ENCODE assay signal across 25 cellular contexts in the genomic region with DNA sequence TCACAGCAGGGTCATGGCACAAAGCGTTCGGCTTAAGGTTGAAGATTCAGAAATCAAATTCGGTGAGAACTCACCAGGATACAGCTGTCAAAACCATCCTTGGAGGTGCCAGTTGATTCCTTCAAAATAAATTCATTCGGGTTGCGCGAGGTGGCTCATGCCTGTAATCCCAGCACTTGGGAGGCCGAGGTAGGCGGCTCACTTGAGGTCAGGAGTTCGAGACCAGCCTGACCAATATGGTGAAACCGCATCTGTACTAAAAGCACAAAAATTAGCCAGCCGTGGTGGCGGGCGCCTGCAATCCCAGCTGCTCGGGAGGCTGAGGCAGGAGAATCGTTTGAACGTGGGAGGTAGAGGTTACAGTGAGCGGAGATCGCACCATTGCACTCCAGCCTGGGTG.
A peak's percentile ranks its signal among the peaks of the same experiment; 100 is the strongest.
DNase-seq lines count a peak whose midpoint lies in the region; ATAC-seq, FAIRE-seq and TF ChIP-seq lines count a peak whose summit lies in the region.
"Had no signal": no experiment of that assay in that cellular context is flagged by ENCODE, and none has a peak within 500 bp of the region (broad histone marks: within the 10 kb centered on the region; RNA-seq: fewer than 3 reads in every experiment).

No MANE protein-coding gene starts in this region.

- no peak overlapping the region for H3K4me2 ChIP-seq in HepG2 (ENCODE audit: low read depth, low read length)
- H3K4me2 ChIP-seq: A549; BLaER1 treated with 17β-estradiol and CSF1 and Interleukin-3, amounts not matched to agents 10 nM and 100 nM had no signal

- no TSS peak for BruUV-seq in HepG2 (replicated peaks; lab: Mats Ljungman, UMichigan)

- no peak overlapping the region for H3K4me3 Mint-ChIP-seq in activated T-cell treated with anti-CD3 and anti-CD28 coated beads, Interleukin-2, amount 50 U/mL, for 72 hours
- H3K4me3 Mint-ChIP-seq in activated T-cell treated with anti-CD3 and anti-CD28 coated beads, Interleukin-2, amount 50 U/mL, for 4 hours = no peak overlapping the region
- H3K4me3 Mint-ChIP-seq in natural killer cell treated with Interleukin-12 subunit alpha and Interleukin-12 subunit beta and Interleukin-15 and Interleukin-18, amount 100 ng/mL, for 72 hours = no peak overlapping the region
- H3K4me3 Mint-ChIP-seq in natural killer cell = no peak overlapping the region
- no peak overlapping the region for H3K4me3 Mint-ChIP-seq in WTC11
- H3K4me3 Mint-ChIP-seq: B cell; CD4-positive, alpha-beta memory T cell; CD4-positive, CD25-positive, alpha-beta regulatory T cell; CD8-positive, alpha-beta memory T cell had no signal

- no peaks in the 10 kb centered on the region for H3K36me3 ChIP-seq in HepG2 (replicated peaks in 1 of 2; ENCODE audit: control insufficient read depth in 1 of 2, insufficient read depth in 2 of 2, low read length in 2 of 2)
- H3K36me3 ChIP-seq: BLaER1 treated with 17β-estradiol and CSF1 and Interleukin-3, amounts not matched to agents 10 nM and 100 nM had no signal

- CTCF ChIA-PET in WTC11 (lab: Charles Lee) (interaction anchor here (0.5 kb wide), 1 partner anchor 836 kb away, joined by 3 read pairs; no protein-coding TSS in a partner anchor), HepG2 (lab: Yijun Ruan, JAX; ENCODE audit: low intra/inter-chr PET ratio, low total read pairs) (no interaction called here)

- no peaks in the 10 kb centered on the region for H3K9me3 ChIP-seq in HepG2 (ENCODE audit: low read length)
- H3K9me3 ChIP-seq: A549; BLaER1 treated with 17β-estradiol and CSF1 and Interleukin-3, amounts not matched to agents 10 nM and 100 nM had no signal

- no peak overlapping the region for H3K4me3 ChIP-seq in HepG2 (replicated peaks in 1 of 3; ENCODE audit: insufficient read depth in 1 of 3, low read depth in 2 of 3, low read length in 3 of 3)
- H3K4me3 ChIP-seq: A549; BLaER1 treated with 17β-estradiol and CSF1 and Interleukin-3, amounts not matched to agents 10 nM and 100 nM; GM12878 had no signal

- TF ChIP-seq POLR2A in HepG2 (IDR thresholded peaks at IDR 0.05; ENCODE audit: insufficient read depth in 1 of 2, low read depth in 2 of 2, low read length in 2 of 2) = no peak

- H3K4me1 Mint-ChIP-seq in activated T-cell treated with anti-CD3 and anti-CD28 coated beads, Interleukin-2, amount 50 U/mL, for 72 hours (ENCODE audit: low read depth) = peaks cover 36% of the 10 kb centered on the region
- no peaks in the 10 kb centered on the region for H3K4me1 Mint-ChIP-seq in activated T-cell treated with anti-CD3 and anti-CD28 coated beads, Interleukin-2, amount 50 U/mL, for 4 hours (ENCODE audit: low read depth)
- peaks cover 0 to 4% of the 10 kb centered on the region in 2 donors for H3K4me1 Mint-ChIP-seq in natural killer cell treated with Interleukin-12 subunit alpha and Interleukin-12 subunit beta and Interleukin-15 and Interleukin-18, amount 100 ng/mL, for 72 hours (ENCODE audit: low read depth in 2 of 2)
- H3K4me1 Mint-ChIP-seq in natural killer cell (no peaks in the 10 kb centered on the region), WTC11 (no peaks in the 10 kb centered on the region; the same call in 1 of the 2 replicates)
- H3K4me1 Mint-ChIP-seq: B cell; CD4-positive, alpha-beta memory T cell; CD4-positive, CD25-positive, alpha-beta regulatory T cell had no signal

- in situ Hi-C loops in HepG2 (cut with HindIII; ENCODE audit: extremely low pct_ligation_motif_present, low pct_unique_long_range_greater_than_20kb) = no loop called here

- TF ChIP-seq CTCF in natural killer cell (IDR thresholded peaks at IDR 0.05) (no peak), WTC11 (IDR thresholded peaks at IDR 0.05) (no peak), HepG2 (CRISPR knock-in tag; IDR thresholded peaks at IDR 0.05) (no peak)

- peaks cover 1 to 35% of the 10 kb centered on the region in 2 experiments; a peak in 4 of 5 replicates for H3K27me3 ChIP-seq in HepG2 (ENCODE audit: control insufficient read depth in 1 of 2, insufficient read depth in 2 of 2, low read length in 2 of 2)
- H3K27me3 ChIP-seq: BLaER1 treated with 17β-estradiol and CSF1 and Interleukin-3, amounts not matched to agents 10 nM and 100 nM had no signal

- H3K27ac Mint-ChIP-seq in activated T-cell treated with anti-CD3 and anti-CD28 coated beads, Interleukin-2, amount 50 U/mL, for 72 hours = peak overlapping the region; percentile 26
- no peak overlapping the region for H3K27ac Mint-ChIP-seq in natural killer cell treated with Interleukin-12 subunit alpha and Interleukin-12 subunit beta and Interleukin-15 and Interleukin-18, amount 100 ng/mL, for 72 hours
- H3K27ac Mint-ChIP-seq in natural killer cell (no peak overlapping the region), WTC11 (no peak overlapping the region)
- H3K27ac Mint-ChIP-seq: B cell; CD4-positive, alpha-beta memory T cell; CD4-positive, CD25-positive, alpha-beta regulatory T cell; CD8-positive, alpha-beta memory T cell had no signal

- no peaks in the 10 kb centered on the region for H3K4me1 ChIP-seq in HepG2 (ENCODE audit: insufficient read depth, low read length)
- H3K4me1 ChIP-seq: A549 had no signal

- H3K27me3 Mint-ChIP-seq in activated T-cell treated with anti-CD3 and anti-CD28 coated beads, Interleukin-2, amount 50 U/mL, for 72 hours (ENCODE audit: low read depth) = peaks cover 16% of the 10 kb centered on the region
- peaks cover 14% of the 10 kb centered on the region for H3K27me3 Mint-ChIP-seq in activated T-cell treated with anti-CD3 and anti-CD28 coated beads, Interleukin-2, amount 50 U/mL, for 4 hours (ENCODE audit: low read depth)
- H3K27me3 Mint-ChIP-seq in natural killer cell treated with Interleukin-12 subunit alpha and Interleukin-12 subunit beta and Interleukin-15 and Interleukin-18, amount 100 ng/mL, for 72 hours = peaks cover 14 to 19% of the 10 kb centered on the region in 2 donors
- no peaks in the 10 kb centered on the region for H3K27me3 Mint-ChIP-seq in natural killer cell (ENCODE audit: low read depth in 2 of 2)
- no peaks in the 10 kb centered on the region for H3K27me3 Mint-ChIP-seq in WTC11 (ENCODE audit: low read depth)

- TF ChIP-seq EP300 in HepG2 (IDR thresholded peaks at IDR 0.05; ENCODE audit: low read depth in 2 of 2, low read length in 2 of 2) (no peak), HepG2 (CRISPR knock-in tag; IDR thresholded peaks at IDR 0.05; ENCODE audit: borderline replicate concordance) (no peak)

- H3K36me3 Mint-ChIP-seq in activated T-cell treated with anti-CD3 and anti-CD28 coated beads, Interleukin-2, amount 50 U/mL, for 72 hours (ENCODE audit: insufficient read depth in 2 of 2) = no peaks in the 10 kb centered on the region
- H3K36me3 Mint-ChIP-seq in activated T-cell treated with anti-CD3 and anti-CD28 coated beads, Interleukin-2, amount 50 U/mL, for 4 hours (ENCODE audit: insufficient read depth) = no peaks in the 10 kb centered on the region
- H3K36me3 Mint-ChIP-seq in natural killer cell treated with Interleukin-12 subunit alpha and Interleukin-12 subunit beta and Interleukin-15 and Interleukin-18, amount 100 ng/mL, for 72 hours = no peaks in the 10 kb centered on the region
- H3K36me3 Mint-ChIP-seq in natural killer cell (no peaks in the 10 kb centered on the region), WTC11 (no peaks in the 10 kb centered on the region)
- H3K36me3 Mint-ChIP-seq: CD4-positive, alpha-beta memory T cell; CD4-positive, CD25-positive, alpha-beta regulatory T cell; CD8-positive, alpha-beta memory T cell had no signal

- FAIRE-seq in HepG2 (lab: Jason Lieb, UNC) = no peak
- FAIRE-seq: A549, GM12878, GM19239 had no signal

- H3K9me3 Mint-ChIP-seq in activated T-cell treated with anti-CD3 and anti-CD28 coated beads, Interleukin-2, amount 50 U/mL, for 72 hours = peaks cover 0 to 4% of the 10 kb centered on the region in 2 donors
- no peaks in the 10 kb centered on the region for H3K9me3 Mint-ChIP-seq in activated T-cell treated with anti-CD3 and anti-CD28 coated beads, Interleukin-2, amount 50 U/mL, for 4 hours
- peaks cover 4% of the 10 kb centered on the region for H3K9me3 Mint-ChIP-seq in natural killer cell treated with Interleukin-12 subunit alpha and Interleukin-12 subunit beta and Interleukin-15 and Interleukin-18, amount 100 ng/mL, for 72 hours
- H3K9me3 Mint-ChIP-seq in natural killer cell (no peaks in the 10 kb centered on the region), WTC11 (peaks cover 3% of the 10 kb centered on the region)
- H3K9me3 Mint-ChIP-seq: CD4-positive, alpha-beta memory T cell; CD8-positive, alpha-beta memory T cell had no signal

- intact Hi-C loops in natural killer cell (cut with micrococcal nuclease) = no loop called here
- intact Hi-C loops in HepG2 (cut with micrococcal nuclease; ENCODE audit: unreplicated experiment) = no loop called here

- TF ChIP-seq RAD21 in HepG2 (CRISPR knock-in tag; IDR thresholded peaks at IDR 0.05) = no peak

- POLR2A ChIA-PET in WTC11 (lab: Charles Lee) = no interaction called here
- POLR2A ChIA-PET in HepG2 (lab: Yijun Ruan, JAX) = no interaction called here

- WGBS in HepG2 (ENCODE audit: low lambda C conversion rate) = 26% methylated on average over 12 of the region's 18 CpGs

- H3K9ac ChIP-seq in HepG2 (ENCODE audit: insufficient read depth, low read depth, low read length) = no peak overlapping the region
- H3K9ac ChIP-seq: BLaER1 treated with 17β-estradiol and CSF1 and Interleukin-3, amounts not matched to agents 10 nM and 100 nM had no signal

- DNase-seq in activated T-cell treated with anti-CD3 and anti-CD28 coated beads, Interleukin-2, amount 50 U/mL, for 72 hours = no peak
- no peak for DNase-seq in activated T-cell treated with anti-CD3 and anti-CD28 coated beads, Interleukin-2, amount 50 U/mL, for 4 hours
- DNase-seq in natural killer cell treated with Interleukin-12 subunit alpha and Interleukin-12 subunit beta and Interleukin-15 and Interleukin-18, amount 100 ng/mL, for 72 hours (ENCODE audit: low spot score) = peak; percentile 39
- no peak for DNase-seq in natural killer cell
- DNase-seq in islet precursor cell = peak; percentile 16
- no peak for DNase-seq in WTC11 (ENCODE audit: low spot score)
- DNase-seq in HepG2 (ENCODE audit: low spot score) = no peak
- DNase-seq: CD4-positive, alpha-beta memory T cell; CD4-positive, CD25-positive, alpha-beta regulatory T cell; CD8-positive, alpha-beta memory T cell; COR-L47; DMS 273 treated with DMSO at 0.1 percent for 48 hours; DMS153; DMS53; DMS79; DND-41; EL; GDM1 had no signal

- no peaks in the 10 kb centered on the region for H4K20me1 ChIP-seq in HepG2 (ENCODE audit: insufficient read depth, low read length)
- H4K20me1 ChIP-seq: BLaER1 treated with 17β-estradiol and CSF1 and Interleukin-3, amounts not matched to agents 10 nM and 100 nM had no signal

- H2AFZ ChIP-seq in HepG2 (ENCODE audit: low read length) = no peak overlapping the region

- H3K79me2 ChIP-seq in HepG2 (ENCODE audit: insufficient read depth, low read length) = no peaks in the 10 kb centered on the region

- no peak for ATAC-seq in activated T-cell treated with anti-CD3 and anti-CD28 coated beads, Interleukin-2, amount 50 U/mL, for 72 hours (replicated peaks in 1 of 2)
- ATAC-seq in activated T-cell treated with anti-CD3 and anti-CD28 coated beads, Interleukin-2, amount 50 U/mL, for 4 hours = no peak
- no peak for ATAC-seq in natural killer cell treated with Interleukin-12 subunit alpha and Interleukin-12 subunit beta and Interleukin-15 and Interleukin-18, amount 100 ng/mL, for 72 hours
- no peak for ATAC-seq in natural killer cell
- no peak for ATAC-seq in WTC11
- ATAC-seq in HepG2 = no peak
- ATAC-seq: A549, GM12878 had no signal

- H3K27ac ChIP-seq in HepG2 (ENCODE audit: extremely low read length, insufficient read depth, low read length) = no peak overlapping the region
- H3K27ac ChIP-seq: 22Rv1; A549; BLaER1 treated with 17β-estradiol and CSF1 and Interleukin-3, amounts not matched to agents 10 nM and 100 nM; C4-2B had no signal

Comparison
In these comparisons a context has a peak if more than half of its experiments do, and no peak if none do; other contexts are left out.
1. DNase-seq: peak in natural killer cell treated with Interleukin-12 subunit alpha and Interleukin-12 subunit beta and Interleukin-15 and Interleukin-18, amount 100 ng/mL, for 72 hours (single experiment) and islet precursor cell (single experiment); none in activated T-cell treated with anti-CD3 and anti-CD28 coated beads, Interleukin-2, amount 50 U/mL, for 72 hours (0 of 2), activated T-cell treated with anti-CD3 and anti-CD28 coated beads, Interleukin-2, amount 50 U/mL, for 4 hours (single experiment), natural killer cell (single experiment), WTC11 (single experiment) and HepG2 (single experiment).